13 cellular contexts compared by ENCODE assay signal in genomic region chr2:175557810-175558377, GRCh38.
"Had no signal": no experiment of that assay in that cellular context is flagged by ENCODE, and none has a peak within 500 bp of the region (broad histone marks: within the 10 kb centered on the region; RNA-seq: fewer than 3 reads in every experiment).

No MANE protein-coding gene starts in this region.

- ATAC-seq: activated naive CD4-positive, alpha-beta T cell treated with anti-CD3 and anti-CD28 coated beads, Interleukin-2, amount 50 U/mL, for 72 hours; gastrocnemius medialis; heart left ventricle; naive thymus-derived CD8-positive, alpha-beta T cell had no signal

- H3K27ac ChIP-seq: adrenal gland, breast epithelium, coronary artery, gastrocnemius medialis, heart left ventricle, VCaP had no signal

- H3K9me3 ChIP-seq: adrenal gland, breast epithelium, gastrocnemius medialis, heart left ventricle had no signal

- H3K4me3 ChIP-seq: adrenal gland, breast epithelium, coronary artery, gastrocnemius medialis, heart left ventricle had no signal

- H3K36me3 ChIP-seq: adrenal gland, breast epithelium, gastrocnemius medialis, heart left ventricle had no signal

- H3K4me1 ChIP-seq: adrenal gland, breast epithelium, gastrocnemius medialis, heart left ventricle had no signal

- H3K27me3 ChIP-seq: gastrocnemius medialis had no signal

- DNase-seq: activated CD4-positive, alpha-beta T cell treated with anti-CD3 and anti-CD28 coated beads for 1 hour; activated gamma-delta T cell treated with Interleukin-2 at 50 U/mL for 16 hours; adrenal gland; gastrocnemius medialis; heart left ventricle; naive thymus-derived CD8-positive, alpha-beta T cell; occipital lobe; stimulated activated CD4-positive, alpha-beta T cell treated with anti-CD3 and anti-CD28 coated beads, Interleukin-2, amount 100 ng/mL, for 24 hours; T-helper 2 cell had no signal
